ENCODE assay signal across 15 cellular contexts in the genomic region with DNA sequence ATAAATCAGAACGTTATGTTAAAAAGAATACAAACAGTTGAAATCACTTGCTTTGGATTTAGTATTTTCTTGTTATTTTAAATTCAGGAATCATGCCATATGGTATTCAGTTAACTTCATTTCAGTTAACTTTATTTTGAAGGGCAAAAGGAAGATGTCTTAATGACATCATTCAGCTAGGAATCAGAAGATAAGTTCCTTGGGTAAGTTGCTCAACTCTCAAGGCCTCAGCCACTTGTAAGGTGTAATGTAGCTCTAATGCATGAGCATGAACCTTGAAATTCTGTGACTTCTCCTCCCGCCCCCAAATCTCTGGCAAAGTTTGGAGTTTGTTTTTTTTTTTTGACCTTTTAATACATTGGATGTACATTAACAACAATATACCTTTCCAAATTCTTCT. TPM values are rescaled to one million over a fixed set of nuclear protein-coding genes. Genes with fewer than 3 reads are reported as not detected.
DNase-seq lines count a peak whose midpoint lies in the region; ATAC-seq and TF ChIP-seq lines count a peak whose summit lies in the region.
"Had no signal": no experiment of that assay in that cellular context is flagged by ENCODE, and none has a peak within 500 bp of the region (broad histone marks: within the 10 kb centered on the region; RNA-seq: fewer than 3 reads in every experiment).

No MANE protein-coding gene starts in this region.

- H3K4me2 ChIP-seq in GM23248 (ENCODE audit: unreplicated experiment): no peak overlapping the region
- H3K4me2 ChIP-seq: PC-9 had no signal

- H3K4me3 Mint-ChIP-seq in activated CD4-positive, alpha-beta T cell treated with anti-CD3 and anti-CD28 coated beads, Interleukin-2, amount 10 ng/mL, durations not matched to agents 24 days and 14 days: no peak overlapping the region
- H3K4me3 Mint-ChIP-seq: CD4-positive, CD25-positive, alpha-beta regulatory T cell had no signal

- 0 out of 2 replicates have a peak, but pooled peaks cover 19% of the 10 kb centered on the region for H4K20me1 ChIP-seq in GM23248 (ENCODE audit: insufficient read depth)

- H3K9me2 ChIP-seq in GM23248 (ENCODE audit: insufficient read depth): no peaks in the 10 kb centered on the region

- no peak for ATAC-seq in GM21723 (IDR thresholded peaks at IDR 0.05; ENCODE audit: unreplicated experiment)

- H3K4me3 ChIP-seq in GM23248: no peak overlapping the region
- no peak overlapping the region for H3K4me3 ChIP-seq in NB4 (ENCODE audit: low read depth, low read length)
- H3K4me3 ChIP-seq in epithelial cell of esophagus (ENCODE audit: low read length): no peak overlapping the region
- H3K4me3 ChIP-seq: MG63, PC-9 had no signal

- H3K79me2 ChIP-seq in GM23248 (ENCODE audit: insufficient read depth): peaks cover 99% of the 10 kb centered on the region

- TF ChIP-seq CTCF in NB4 (IDR thresholded peaks at IDR 0.05; ENCODE audit: low read depth, low read length): no peak
- TF ChIP-seq CTCF in epithelial cell of esophagus (IDR thresholded peaks at IDR 0.05; ENCODE audit: insufficient read depth, low read depth, low read length, missing control alignments): no peak

- H3K9me3 Mint-ChIP-seq in activated CD4-positive, alpha-beta T cell treated with anti-CD3 and anti-CD28 coated beads, Interleukin-2, amount 10 ng/mL, durations not matched to agents 24 days and 14 days: no peaks in the 10 kb centered on the region
- H3K9me3 Mint-ChIP-seq: CD4-positive, CD25-positive, alpha-beta regulatory T cell had no signal

- intact Hi-C loops in activated CD4-positive, alpha-beta T cell treated with anti-CD3 and anti-CD28 coated beads, Interleukin-2, amount 10 ng/mL, durations not matched to agents 24 days and 14 days (cut with micrococcal nuclease): no loop called here

- H3K27me3 ChIP-seq in GM23248 (replicated peaks; ENCODE audit: insufficient read depth): no peaks in the 10 kb centered on the region
- H3K27me3 ChIP-seq: MG63 had no signal

- DNase-seq in GM23248 (peak; percentile 41), NB4 (ENCODE audit: low read depth) (peak; percentile 23), epithelial cell of esophagus (ENCODE audit: low read depth) (peak; percentile 23), renal cortical epithelial cell (ENCODE audit: low read depth) (peak; percentile 50), NCI-H345 treated with DMSO at 0.1 percent for 48 hours (lab: John Stamatoyannopoulos, UW; ENCODE audit: unreplicated experiment) (no peak)
- no peak for DNase-seq in activated CD4-positive, alpha-beta T cell treated with anti-CD3 and anti-CD28 coated beads, Interleukin-2, amount 10 ng/mL, durations not matched to agents 24 days and 14 days
- DNase-seq: CD4-positive, CD25-positive, alpha-beta regulatory T cell; DMS79; GF-D8; MG63; NCI-H1436; NCI-H2081 treated with DMSO at 0.1 percent for 48 hours; NCI-H526; PC-9 had no signal

- peaks cover 7% of the 10 kb centered on the region; the same call in 1 of the 2 replicates for H3F3A ChIP-seq in GM23248 (ENCODE audit: insufficient read depth)

- no peak overlapping the region for H3K9ac ChIP-seq in GM23248

- peaks cover 23% of the 10 kb centered on the region for H3K4me1 Mint-ChIP-seq in activated CD4-positive, alpha-beta T cell treated with anti-CD3 and anti-CD28 coated beads, Interleukin-2, amount 10 ng/mL, durations not matched to agents 24 days and 14 days

- no peak overlapping the region for H2AFZ ChIP-seq in GM23248
- H2AFZ ChIP-seq: PC-9 had no signal

- no peaks in the 10 kb centered on the region for H3K36me3 ChIP-seq in GM23248 (ENCODE audit: low read depth)
- H3K36me3 ChIP-seq: MG63 had no signal

- in situ Hi-C loops in GM23248 (cut with MboI): no loop called here

- H3K27me3 Mint-ChIP-seq in activated CD4-positive, alpha-beta T cell treated with anti-CD3 and anti-CD28 coated beads, Interleukin-2, amount 10 ng/mL, durations not matched to agents 24 days and 14 days: no peaks in the 10 kb centered on the region
- H3K27me3 Mint-ChIP-seq: CD4-positive, CD25-positive, alpha-beta regulatory T cell had no signal

- 53 to 54% methylated on average over 2 of the region's 2 CpGs for WGBS in GM23248 (ENCODE audit: low coverage in 1 of 2, low lambda C conversion rate in 2 of 2, missing lambda C conversion rate in 2 of 2), 2 experiments

- no peak overlapping the region for H3K27ac Mint-ChIP-seq in activated CD4-positive, alpha-beta T cell treated with anti-CD3 and anti-CD28 coated beads, Interleukin-2, amount 10 ng/mL, durations not matched to agents 24 days and 14 days

- peaks cover 4% of the 10 kb centered on the region for H3K36me3 Mint-ChIP-seq in activated CD4-positive, alpha-beta T cell treated with anti-CD3 and anti-CD28 coated beads, Interleukin-2, amount 10 ng/mL, durations not matched to agents 24 days and 14 days (ENCODE audit: low read depth)
- H3K36me3 Mint-ChIP-seq: CD4-positive, CD25-positive, alpha-beta regulatory T cell had no signal

- H3K27ac ChIP-seq in GM23248: no peak overlapping the region
- H3K27ac ChIP-seq: PC-9 had no signal

- TF ChIP-seq POLR2A in NB4 (IDR thresholded peaks at IDR 0.05; ENCODE audit: extremely low read depth, insufficient read length): no peak

- peaks cover 57% of the 10 kb centered on the region for H3K4me1 ChIP-seq in GM23248 (ENCODE audit: insufficient read depth)

- H3K9me3 ChIP-seq in GM23248 (ENCODE audit: low read depth): no peaks in the 10 kb centered on the region
- H3K9me3 ChIP-seq: MG63 had no signal

RNA-seq across cellular contexts. Expression of gene FRS2, which starts 42.6 kb away (rescaled TPM):
- 41.2 and 79.5 TPM in 2 replicates for total RNA-seq in GM23248 (2014; rRNA removed; shearing (Covaris generic))
- polyA plus RNA-seq in GM23248 (2016; fragmentation: Nextera tagmentation; extraction: Ambion mirVana): 21.7 and 25.5 TPM in 2 replicates
- 47.9 and 73.7 TPM in 2 replicates for total RNA-seq in renal cortical epithelial cell
- total RNA-seq in activated CD4-positive, alpha-beta T cell treated with anti-CD3 and anti-CD28 coated beads, Interleukin-2, amount 10 ng/mL, durations not matched to agents 24 days and 14 days: 12.1 and 13.6 TPM in 2 replicates

Comparison
In these comparisons a context has a peak if more than half of its experiments do, and no peak if none do; other contexts are left out.
1. DNase-seq: peak in GM23248 (single experiment), NB4 (single experiment), epithelial cell of esophagus (single experiment) and renal cortical epithelial cell (single experiment); none in activated CD4-positive, alpha-beta T cell treated with anti-CD3 and anti-CD28 coated beads, Interleukin-2, amount 10 ng/mL, durations not matched to agents 24 days and 14 days (single experiment) and NCI-H345 treated with DMSO at 0.1 percent for 48 hours (single experiment).